17 cellular contexts compared by ENCODE assay signal in genomic region chr13:30983431-30983830, GRCh38. TPM values are rescaled to one million over a fixed set of nuclear protein-coding genes. Genes with fewer than 3 reads are reported as not detected.
DNase-seq lines count a peak whose midpoint lies in the region; ATAC-seq and TF ChIP-seq lines count a peak whose summit lies in the region.
"Had no signal": no experiment of that assay in that cellular context is flagged by ENCODE, and none has a peak within 500 bp of the region (broad histone marks: within the 10 kb centered on the region; RNA-seq: fewer than 3 reads in every experiment).

No MANE protein-coding gene starts in this region.

- H3K9me3 ChIP-seq in HUES64 (ENCODE audit: insufficient read depth, low read depth, low read length) (no peaks in the 10 kb centered on the region), mesenchymal stem cell (ENCODE audit: control insufficient read depth, low read length) (no peaks in the 10 kb centered on the region), body of pancreas (no peaks in the 10 kb centered on the region)
- H3K9me3 ChIP-seq: BLaER1, HAP-1 had no signal

- no peak overlapping the region for H3K27ac Mint-ChIP-seq in GM23338
- no peak overlapping the region for H3K27ac Mint-ChIP-seq in stimulated activated naive B cell treated with anti-CD40 and anti-IgM and Interleukin-4, amounts not matched to agents 10 μg/mL and 1 μg/mL and 100 μg/mL, for 72 hours
- H3K27ac Mint-ChIP-seq: CD8-positive, alpha-beta memory T cell had no signal

- H2BK12ac ChIP-seq in mesenchymal stem cell (ENCODE audit: low read length in 2 of 2): peak overlapping the region; percentile 2 to 10

- H3K4me1 ChIP-seq in GM23338 (ENCODE audit: insufficient read depth): peaks cover 20% of the 10 kb centered on the region; the same call in 1 of the 2 replicates
- peaks cover 30% of the 10 kb centered on the region for H3K4me1 ChIP-seq in HUES64 (ENCODE audit: insufficient read depth, low read length)
- H3K4me1 ChIP-seq in mesenchymal stem cell (ENCODE audit: control insufficient read depth, insufficient read depth, low read depth, low read length): peaks cover 9% of the 10 kb centered on the region
- H3K4me1 ChIP-seq in body of pancreas: no peaks in the 10 kb centered on the region
- H3K4me1 ChIP-seq: BLaER1 had no signal

- H3K9me3 Mint-ChIP-seq in GM23338: no peaks in the 10 kb centered on the region
- no peaks in the 10 kb centered on the region for H3K9me3 Mint-ChIP-seq in stimulated activated naive B cell treated with anti-CD40 and anti-IgM and Interleukin-4, amounts not matched to agents 10 μg/mL and 1 μg/mL and 100 μg/mL, for 72 hours
- H3K9me3 Mint-ChIP-seq: CD8-positive, alpha-beta memory T cell had no signal

- H3K14ac ChIP-seq in mesenchymal stem cell (ENCODE audit: low read length in 2 of 2): no peak overlapping the region

- H3K4me3 ChIP-seq in GM23338 (no peak overlapping the region), HUES64 (ENCODE audit: low read length) (no peak overlapping the region), mesenchymal stem cell (ENCODE audit: insufficient read depth in 1 of 2, low read depth in 1 of 2, low read length in 2 of 2) (no peak overlapping the region), body of pancreas (no peak overlapping the region)
- H3K4me3 ChIP-seq: BLaER1, GM23248, HAP-1 had no signal

- no peaks in the 10 kb centered on the region for H3K36me3 Mint-ChIP-seq in GM23338 (ENCODE audit: low read depth)
- H3K36me3 Mint-ChIP-seq in stimulated activated naive B cell treated with anti-CD40 and anti-IgM and Interleukin-4, amounts not matched to agents 10 μg/mL and 1 μg/mL and 100 μg/mL, for 72 hours: no peaks in the 10 kb centered on the region
- H3K36me3 Mint-ChIP-seq: CD8-positive, alpha-beta memory T cell had no signal

- H3K36me3 ChIP-seq in GM23338 (ENCODE audit: insufficient read depth): no peaks in the 10 kb centered on the region
- no peaks in the 10 kb centered on the region for H3K36me3 ChIP-seq in HUES64 (ENCODE audit: insufficient read depth, low read length)
- no peaks in the 10 kb centered on the region for H3K36me3 ChIP-seq in mesenchymal stem cell (ENCODE audit: control insufficient read depth in 1 of 2, insufficient read depth in 2 of 2, low read depth in 1 of 2, low read length in 2 of 2)
- no peaks in the 10 kb centered on the region for H3K36me3 ChIP-seq in body of pancreas (replicated peaks in 1 of 2; ENCODE audit: insufficient read depth in 1 of 2, low read depth in 2 of 2)
- H3K36me3 ChIP-seq: BLaER1, HAP-1 had no signal

- H4K8ac ChIP-seq in mesenchymal stem cell (ENCODE audit: low read length): no peak overlapping the region

- H3K4me1 Mint-ChIP-seq in GM23338: peaks cover 22% of the 10 kb centered on the region
- no peaks in the 10 kb centered on the region for H3K4me1 Mint-ChIP-seq in stimulated activated naive B cell treated with anti-CD40 and anti-IgM and Interleukin-4, amounts not matched to agents 10 μg/mL and 1 μg/mL and 100 μg/mL, for 72 hours
- H3K4me1 Mint-ChIP-seq: CD8-positive, alpha-beta memory T cell had no signal

- no peak overlapping the region for H3K23ac ChIP-seq in mesenchymal stem cell (ENCODE audit: low read length in 2 of 2)

- ATAC-seq in GM23338 (peak; percentile 40), body of pancreas (no peak), HG03442 (IDR thresholded peaks at IDR 0.05; ENCODE audit: unreplicated experiment) (no peak)
- no peak for ATAC-seq in stimulated activated naive B cell treated with anti-CD40 and anti-IgM and Interleukin-4, amounts not matched to agents 10 μg/mL and 1 μg/mL and 100 μg/mL, for 72 hours (replicated peaks)

- H3K4me2 ChIP-seq in GM23338: no peak overlapping the region
- no peak overlapping the region for H3K4me2 ChIP-seq in mesenchymal stem cell (ENCODE audit: low read length, poor library complexity, severe bottlenecking)
- H3K4me2 ChIP-seq: BLaER1 had no signal

- no peak overlapping the region for H2AK5ac ChIP-seq in mesenchymal stem cell (ENCODE audit: low read length, severe bottlenecking)

- no peaks in the 10 kb centered on the region for H3K27me3 Mint-ChIP-seq in GM23338 (ENCODE audit: insufficient read depth, low read depth, poor library complexity)
- peaks cover 28 to 34% of the 10 kb centered on the region in 2 donors for H3K27me3 Mint-ChIP-seq in stimulated activated naive B cell treated with anti-CD40 and anti-IgM and Interleukin-4, amounts not matched to agents 10 μg/mL and 1 μg/mL and 100 μg/mL, for 72 hours

- H3K27me3 ChIP-seq in GM23338 (ENCODE audit: insufficient read depth) (no peaks in the 10 kb centered on the region), HUES64 (ENCODE audit: insufficient read depth, low read length) (no peaks in the 10 kb centered on the region), mesenchymal stem cell (ENCODE audit: control insufficient read depth in 1 of 2, insufficient read depth in 1 of 2, low read length in 2 of 2) (no peaks in the 10 kb centered on the region), body of pancreas (no peaks in the 10 kb centered on the region)
- H3K27me3 ChIP-seq: BLaER1 had no signal

- no peak overlapping the region for H3K4me3 Mint-ChIP-seq in GM23338
- no peak overlapping the region for H3K4me3 Mint-ChIP-seq in stimulated activated naive B cell treated with anti-CD40 and anti-IgM and Interleukin-4, amounts not matched to agents 10 μg/mL and 1 μg/mL and 100 μg/mL, for 72 hours
- H3K4me3 Mint-ChIP-seq: CD8-positive, alpha-beta memory T cell had no signal

- H2BK5ac ChIP-seq in mesenchymal stem cell (ENCODE audit: low read depth, low read length, poor library complexity, severe bottlenecking): no peak overlapping the region

- no peak overlapping the region for H2BK15ac ChIP-seq in mesenchymal stem cell (ENCODE audit: low read depth, poor library complexity, severe bottlenecking)

- H3K79me2 ChIP-seq in GM23338 (replicated peaks; ENCODE audit: insufficient read depth): no peaks in the 10 kb centered on the region

- TF ChIP-seq POLR2A in body of pancreas (IDR thresholded peaks at IDR 0.05): no peak

- no peaks in the 10 kb centered on the region for H3K9me2 ChIP-seq in GM23338 (ENCODE audit: insufficient read depth)

- no peaks in the 10 kb centered on the region for H4K20me1 ChIP-seq in GM23338 (replicated peaks; ENCODE audit: insufficient read depth)
- H4K20me1 ChIP-seq: BLaER1 had no signal

- WGBS in HUES64: 60% methylated on average over 2 of the region's 4 CpGs
- 89% methylated on average over 1 of the region's 4 CpGs for WGBS in mesenchymal stem cell
- WGBS in body of pancreas, 2 donors: 65 to 69% methylated on average over 4 of the region's 4 CpGs

- H3K27ac ChIP-seq in GM23338 (ENCODE audit: low read depth) (no peak overlapping the region), HUES64 (ENCODE audit: low read depth, low read length) (peak overlapping the region; percentile 36; the same call in 1 of the 2 replicates), mesenchymal stem cell (ENCODE audit: low read length, poor library complexity, severe bottlenecking) (no peak overlapping the region), body of pancreas (no peak overlapping the region)
- H3K27ac ChIP-seq: BLaER1, GM23248 had no signal

- TF ChIP-seq CTCF in GM23338 (conservative IDR thresholded peaks at IDR 0.05; ENCODE audit: low read depth in 2 of 2) (no peak), body of pancreas (IDR thresholded peaks at IDR 0.05) (no peak)

- H3K9ac ChIP-seq in HUES64 (ENCODE audit: low read depth, low read length): no peak overlapping the region
- H3K9ac ChIP-seq in mesenchymal stem cell (ENCODE audit: low read length): no peak overlapping the region
- H3K9ac ChIP-seq: BLaER1, GM23248 had no signal

- H4K91ac ChIP-seq in mesenchymal stem cell (ENCODE audit: low read length): no peak overlapping the region

- H2BK120ac ChIP-seq in mesenchymal stem cell (ENCODE audit: low read depth, low read length): no peak overlapping the region

- H3K4ac ChIP-seq in mesenchymal stem cell (ENCODE audit: low read depth in 1 of 2, low read length in 2 of 2): no peak overlapping the region

- H3F3A ChIP-seq in GM23338 (replicated peaks; ENCODE audit: low read depth): no peaks in the 10 kb centered on the region

- peak overlapping the region; percentile 16 to 19 for H3K18ac ChIP-seq in mesenchymal stem cell (ENCODE audit: low read depth in 1 of 2, low read length in 2 of 2)

- peak; percentile 36 for DNase-seq in GM23338 (ENCODE audit: low spot score)
- peak; percentile 35 for DNase-seq in astrocyte of the hippocampus (ENCODE audit: low read depth, low spot score)
- no peak for DNase-seq in mesenchymal stem cell
- DNase-seq in SW 1271 (lab: John Stamatoyannopoulos, UW): no peak
- DNase-seq in body of pancreas: no peak
- no peak for DNase-seq in stimulated activated naive B cell treated with anti-CD40 and anti-IgM and Interleukin-4, amounts not matched to agents 10 μg/mL and 1 μg/mL and 100 μg/mL, for 72 hours
- DNase-seq: 8988T; AML-193; CD8-positive, alpha-beta memory T cell; DMS53; GF-D8; GM23248 had no signal

- no peaks in the 10 kb centered on the region for H3K79me1 ChIP-seq in mesenchymal stem cell (replicated peaks; ENCODE audit: low read length, poor library complexity, severe bottlenecking)

- H2AFZ ChIP-seq in GM23338: no peak overlapping the region
- no peak overlapping the region for H2AFZ ChIP-seq in mesenchymal stem cell (ENCODE audit: low read depth, low read length)
- H2AFZ ChIP-seq: GM23248 had no signal

- intact Hi-C loops in body of pancreas (cut with DNase I): no loop called here

TF ChIP-seq in GM23338, 12 proteins besides CTCF, POLR2A, EP300 and RAD21 (continues in another document):
- TF ChIP-seq POLR2AphosphoS5 (IDR thresholded peaks at IDR 0.05; ENCODE audit: low read depth) (no peak), EZH2phosphoT487 (IDR thresholded peaks at IDR 0.05; ENCODE audit: unreplicated experiment) (no peak), ZNF331 (CRISPR knock-in tag; IDR thresholded peaks at IDR 0.05; ENCODE audit: low read depth) (no peak)

RNA-seq across cellular contexts. Expression of gene TEX26, which starts 51.0 kb away (rescaled TPM):
- total RNA-seq in GM23338 (2014; rRNA removed; shearing (Covaris generic)): not detected in 2 replicates
- polyA plus RNA-seq in GM23338 (2016; fragmentation: Nextera tagmentation; extraction: Ambion mirVana): not detected in 2 replicates
- not detected for polyA plus RNA-seq in HUES64 (2013, experiment 1 of 2)
- 0.25 TPM for polyA plus RNA-seq in HUES64 (2013, experiment 2 of 2)
- polyA plus RNA-seq in mesenchymal stem cell (2013, experiment 1 of 2): 0.11 TPM
- polyA plus RNA-seq in mesenchymal stem cell (2013, experiment 2 of 2): 0.16 TPM
- total RNA-seq in body of pancreas: not detected
- total RNA-seq: CD8-positive, alpha-beta memory T cell; HT1080 had no signal
- polyA plus RNA-seq: CD8-positive, alpha-beta memory T cell; GM23248 had no signal

Comparison
In these comparisons a context has a peak if more than half of its experiments do, and no peak if none do; other contexts are left out.
1. DNase-seq: peak in GM23338 (single experiment) and astrocyte of the hippocampus (single experiment); none in mesenchymal stem cell (single experiment), SW 1271 (0 of 2), body of pancreas (0 of 4) and stimulated activated naive B cell treated with anti-CD40 and anti-IgM and Interleukin-4, amounts not matched to agents 10 μg/mL and 1 μg/mL and 100 μg/mL, for 72 hours (single experiment).